In genomic region chr19:23906835-23907234, GRCh38 we compare ENCODE assay signal across 26 cellular contexts. TPM values are rescaled to one million over a fixed set of nuclear protein-coding genes. Genes with fewer than 3 reads are reported as not detected.
DNase-seq lines count a peak whose midpoint lies in the region; ATAC-seq, FAIRE-seq and TF ChIP-seq lines count a peak whose summit lies in the region.
"Had no signal": no experiment of that assay in that cellular context is flagged by ENCODE, and none has a peak within 500 bp of the region (broad histone marks: within the 10 kb centered on the region; RNA-seq: fewer than 3 reads in every experiment).

No MANE protein-coding gene starts in this region.

- POLR2A ChIA-PET in HepG2 (lab: Yijun Ruan, JAX): no interaction called here

- H3K9me3 ChIP-seq in liver (ENCODE audit: control insufficient read depth in 4 of 4, low read length in 3 of 4): peaks cover 0 to 4% (median 4%) of the 10 kb centered on the region in 4 donors
- H3K9me3 ChIP-seq in HepG2 (ENCODE audit: low read length): peaks cover 96% of the 10 kb centered on the region
- H3K9me3 ChIP-seq: BE2C had no signal

- no peaks in the 10 kb centered on the region for H3K27me3 ChIP-seq in liver (ENCODE audit: control insufficient read depth in 4 of 4, insufficient read depth in 4 of 4, low read length in 3 of 4)
- no peaks in the 10 kb centered on the region for H3K27me3 ChIP-seq in HepG2 (ENCODE audit: control insufficient read depth in 1 of 2, insufficient read depth in 2 of 2, low read length in 2 of 2)
- H3K27me3 ChIP-seq: BE2C, BLaER1 had no signal

- CTCF ChIA-PET in HepG2 (lab: Yijun Ruan, JAX; ENCODE audit: low intra/inter-chr PET ratio, low total read pairs): no interaction called here

- no peak overlapping the region for H3K4me2 ChIP-seq in HepG2 (ENCODE audit: low read depth, low read length)
- H3K4me2 ChIP-seq: BLaER1 had no signal

- H3K4me1 Mint-ChIP-seq in activated CD4-positive, alpha-beta T cell treated with anti-CD3 and anti-CD28 coated beads, Interleukin-2, amount 10 ng/mL, durations not matched to agents 24 days and 14 days: no peaks in the 10 kb centered on the region
- H3K4me1 Mint-ChIP-seq: CD14-positive monocyte; CD4-positive, alpha-beta memory T cell; CD4-positive, CD25-positive, alpha-beta regulatory T cell; CD8-positive, alpha-beta memory T cell had no signal

- no peak for DNase-seq in HepG2 (ENCODE audit: low spot score)
- peak; percentile 65 for DNase-seq in left lobe of liver (ENCODE audit: low spot score)
- no peak for DNase-seq in activated CD4-positive, alpha-beta T cell treated with anti-CD3 and anti-CD28 coated beads, Interleukin-2, amount 10 ng/mL, durations not matched to agents 24 days and 14 days
- no peak for DNase-seq in NCI-H1105 (lab: John Stamatoyannopoulos, UW)
- DNase-seq: 8988T; ACHN; BE2C; C1 segment of cervical spinal cord; CD4-positive, alpha-beta memory T cell; CD4-positive, CD25-positive, alpha-beta regulatory T cell; CD8-positive, alpha-beta memory T cell; COR-L47; DMS 273 treated with DMSO at 0.1 percent for 48 hours; DMS153; DMS53; DMS79; DND-41; EL; GDM1 had no signal

- no peak overlapping the region for H3K4me3 Mint-ChIP-seq in activated CD4-positive, alpha-beta T cell treated with anti-CD3 and anti-CD28 coated beads, Interleukin-2, amount 10 ng/mL, durations not matched to agents 24 days and 14 days
- H3K4me3 Mint-ChIP-seq: CD14-positive monocyte; CD4-positive, CD25-positive, alpha-beta regulatory T cell; CD8-positive, alpha-beta memory T cell had no signal

- no peak overlapping the region for H2AFZ ChIP-seq in HepG2 (ENCODE audit: low read length)

- no peaks in the 10 kb centered on the region for H3K27me3 Mint-ChIP-seq in activated CD4-positive, alpha-beta T cell treated with anti-CD3 and anti-CD28 coated beads, Interleukin-2, amount 10 ng/mL, durations not matched to agents 24 days and 14 days
- H3K27me3 Mint-ChIP-seq: CD4-positive, alpha-beta memory T cell; CD4-positive, CD25-positive, alpha-beta regulatory T cell; CD8-positive, alpha-beta memory T cell had no signal

- H3K27ac Mint-ChIP-seq in activated CD4-positive, alpha-beta T cell treated with anti-CD3 and anti-CD28 coated beads, Interleukin-2, amount 10 ng/mL, durations not matched to agents 24 days and 14 days: no peak overlapping the region
- H3K27ac Mint-ChIP-seq: CD14-positive monocyte; CD4-positive, alpha-beta memory T cell; CD4-positive, CD25-positive, alpha-beta regulatory T cell had no signal

- H3K27ac ChIP-seq in liver (ENCODE audit: low read depth in 1 of 2, low read length in 2 of 2) (peak overlapping the region; percentile 71 to 96), HepG2 (ENCODE audit: extremely low read length, insufficient read depth, low read length) (no peak overlapping the region)
- H3K27ac ChIP-seq: BLaER1 had no signal

- no peak for TF ChIP-seq POLR2A in HepG2 (IDR thresholded peaks at IDR 0.05; ENCODE audit: insufficient read depth in 1 of 2, low read depth in 2 of 2, low read length in 2 of 2)

- no peak overlapping the region for H3K4me3 ChIP-seq in liver (ENCODE audit: low read depth in 1 of 3, low read length in 3 of 3)
- no peak overlapping the region for H3K4me3 ChIP-seq in HepG2 (replicated peaks in 1 of 3; ENCODE audit: insufficient read depth in 1 of 3, low read depth in 2 of 3, low read length in 3 of 3)
- H3K4me3 ChIP-seq: BLaER1, GM12878 had no signal

- H3K36me3 Mint-ChIP-seq in activated CD4-positive, alpha-beta T cell treated with anti-CD3 and anti-CD28 coated beads, Interleukin-2, amount 10 ng/mL, durations not matched to agents 24 days and 14 days (ENCODE audit: low read depth): no peaks in the 10 kb centered on the region
- H3K36me3 Mint-ChIP-seq: CD14-positive monocyte had no signal

- TF ChIP-seq EP300 in HepG2 (IDR thresholded peaks at IDR 0.05; ENCODE audit: low read depth in 2 of 2, low read length in 2 of 2): no peak
- TF ChIP-seq EP300 in HepG2 (CRISPR knock-in tag; IDR thresholded peaks at IDR 0.05; ENCODE audit: borderline replicate concordance): no peak

- no peaks in the 10 kb centered on the region for H3K79me2 ChIP-seq in HepG2 (ENCODE audit: insufficient read depth, low read length)

- TF ChIP-seq RAD21 in liver (IDR thresholded peaks at IDR 0.05): peak in 1 of 2 donors; percentile 43
- TF ChIP-seq RAD21 in HepG2 (CRISPR knock-in tag; IDR thresholded peaks at IDR 0.05): no peak

- peaks cover 38% of the 10 kb centered on the region for H3K9me3 Mint-ChIP-seq in activated CD4-positive, alpha-beta T cell treated with anti-CD3 and anti-CD28 coated beads, Interleukin-2, amount 10 ng/mL, durations not matched to agents 24 days and 14 days

- ATAC-seq in HepG2 (no peak), left lobe of liver (peak; percentile 70)
- ATAC-seq: GM12878 had no signal

- no peaks in the 10 kb centered on the region for H4K20me1 ChIP-seq in HepG2 (ENCODE audit: insufficient read depth, low read length)
- H4K20me1 ChIP-seq: BLaER1 had no signal

- WGBS in liver: 38% methylated on average over 2 of the region's 2 CpGs
- WGBS in HepG2 (ENCODE audit: low lambda C conversion rate): 4% methylated on average over 2 of the region's 2 CpGs

- H3K4me1 ChIP-seq in liver (ENCODE audit: control insufficient read depth in 4 of 4, insufficient read depth in 4 of 4, low read length in 3 of 4) (peaks cover 6 to 18% (median 11%) of the 10 kb centered on the region in 4 donors), HepG2 (ENCODE audit: insufficient read depth, low read length) (no peaks in the 10 kb centered on the region)
- H3K4me1 ChIP-seq: BE2C, BLaER1 had no signal

- in situ Hi-C loops in HepG2 (cut with HindIII; ENCODE audit: extremely low pct_ligation_motif_present, low pct_unique_long_range_greater_than_20kb): no loop called here

- no TSS peak for BruUV-seq in HepG2 (replicated peaks; lab: Mats Ljungman, UMichigan)

- H3K36me3 ChIP-seq in liver (ENCODE audit: control insufficient read depth in 4 of 4, insufficient read depth in 3 of 4, low read depth in 1 of 4, low read length in 3 of 4) (no peaks in the 10 kb centered on the region), HepG2 (replicated peaks in 1 of 2; ENCODE audit: control insufficient read depth in 1 of 2, insufficient read depth in 2 of 2, low read length in 2 of 2) (no peaks in the 10 kb centered on the region)
- H3K36me3 ChIP-seq: BE2C, BLaER1 had no signal

- no peak for FAIRE-seq in HepG2 (lab: Jason Lieb, UNC)
- FAIRE-seq: A204.1, GM12878, GM12892, GM18507 had no signal

- H3K9ac ChIP-seq in liver (ENCODE audit: low read depth in 1 of 2, low read length in 2 of 2): no peak overlapping the region
- H3K9ac ChIP-seq in HepG2 (ENCODE audit: insufficient read depth, low read depth, low read length): no peak overlapping the region
- H3K9ac ChIP-seq: BLaER1 had no signal

- TF ChIP-seq CTCF in liver (IDR thresholded peaks at IDR 0.05; ENCODE audit: low read depth, low read length, missing input control) (no peak), HepG2 (CRISPR knock-in tag; IDR thresholded peaks at IDR 0.05) (no peak)

- intact Hi-C loops in HepG2 (cut with micrococcal nuclease; ENCODE audit: unreplicated experiment): no loop called here
- intact Hi-C loops in activated CD4-positive, alpha-beta T cell treated with anti-CD3 and anti-CD28 coated beads, Interleukin-2, amount 10 ng/mL, durations not matched to agents 24 days and 14 days (cut with micrococcal nuclease): no loop called here

TF ChIP-seq in liver, 16 proteins besides CTCF, POLR2A, EP300 and RAD21 (continues in another document):
- TF ChIP-seq FOXA1 (IDR thresholded peaks at IDR 0.05) (no peak), GABPA (IDR thresholded peaks at IDR 0.05 in 1 of 2, conservative IDR thresholded peaks at IDR 0.05 in 1 of 2) (no peak), TAF1 (conservative IDR thresholded peaks at IDR 0.05) (no peak)

TF ChIP-seq in HepG2, 621 proteins besides CTCF, POLR2A, EP300 and RAD21 (continues in another document):
- TF ChIP-seq, protein P1, sequence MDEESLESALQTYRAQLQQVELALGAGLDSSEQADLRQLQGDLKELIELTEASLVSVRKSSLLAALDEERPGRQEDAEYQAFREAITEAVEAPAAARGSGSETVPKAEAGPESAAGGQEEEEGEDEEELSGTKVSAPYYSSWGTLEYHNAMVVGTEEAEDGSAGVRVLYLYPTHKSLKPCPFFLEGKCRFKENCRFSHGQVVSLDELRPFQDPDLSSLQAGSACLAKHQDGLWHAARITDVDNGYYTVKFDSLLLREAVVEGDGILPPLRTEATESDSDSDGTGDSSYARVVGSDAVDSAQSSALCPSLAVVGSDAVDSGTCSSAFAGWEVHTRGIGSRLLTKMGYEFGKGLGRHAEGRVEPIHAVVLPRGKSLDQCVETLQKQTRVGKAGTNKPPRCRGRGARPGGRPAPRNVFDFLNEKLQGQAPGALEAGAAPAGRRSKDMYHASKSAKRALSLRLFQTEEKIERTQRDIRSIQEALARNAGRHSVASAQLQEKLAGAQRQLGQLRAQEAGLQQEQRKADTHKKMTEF (CRISPR knock-in tag; IDR thresholded peaks at IDR 0.05): no peak
- TF ChIP-seq PHF21A (CRISPR knock-in tag; IDR thresholded peaks at IDR 0.05) (no peak), KLF6 (CRISPR knock-in tag; IDR thresholded peaks at IDR 0.05) (no peak)

RNA-seq across cellular contexts. Expression of gene ZNF726, which starts 7.9 kb away (rescaled TPM):
- total RNA-seq in liver (1 to 10 TPM; 1.5 to 8.0 TPM), HepG2 (2016; rRNA removed; fragmentation: Illumina TruSeq; extraction: Trizol) (not detected in 2 replicates), left lobe of liver (0.63 TPM)
- polyA plus RNA-seq in liver (under 1 TPM; 0.57 to 0.68 TPM), HepG2 (2011; rRNA removed) (not detected in 2 replicates)
- not detected in 2 replicates for total RNA-seq in HepG2 (2016; cell fraction: cytosol; rRNA removed; fragmentation: Illumina TruSeq; extraction: Trizol; ENCODE audit: low read depth)
- not detected in 2 replicates for total RNA-seq in HepG2 (2016; cell fraction: insoluble cytoplasmic fraction; rRNA removed; fragmentation: Illumina TruSeq; extraction: Trizol)
- not detected in 2 replicates for total RNA-seq in HepG2 (2016; cell fraction: membrane; rRNA removed; fragmentation: Illumina TruSeq; extraction: Trizol)
- not detected in 2 replicates for total RNA-seq in HepG2 (2016; cell fraction: nucleus; rRNA removed; fragmentation: Illumina TruSeq; extraction: Trizol)
- not detected in 2 replicates for polyA plus RNA-seq in HepG2 (2011; cell fraction: cytosol; rRNA removed)
- not detected in 2 replicates for polyA plus RNA-seq in HepG2 (2011; cell fraction: nucleus; rRNA removed)
- polyA plus RNA-seq in HepG2 (2012): not detected in 2 replicates
- polyA plus RNA-seq in HepG2 (2016; cell fraction: cytosol; fragmentation: Illumina TruSeq; extraction: Trizol; ENCODE audit: low read depth): not detected in 2 replicates
- polyA plus RNA-seq in HepG2 (2016; cell fraction: insoluble cytoplasmic fraction; fragmentation: Illumina TruSeq; extraction: Trizol; ENCODE audit: low read depth): not detected in 2 replicates
- not detected in 2 replicates for polyA plus RNA-seq in HepG2 (2016; cell fraction: membrane; fragmentation: Illumina TruSeq; extraction: Trizol; ENCODE audit: low read depth)
- not detected in 2 replicates for polyA plus RNA-seq in HepG2 (2016; cell fraction: nucleus; fragmentation: Illumina TruSeq; extraction: Trizol; ENCODE audit: insufficient read depth, low read depth)
- polyA minus RNA-seq in HepG2 (2011; rRNA and poly(A)+ RNA removed; ENCODE audit: low replicate concordance): not detected in 2 replicates
- not detected in 2 replicates for polyA minus RNA-seq in HepG2 (2011; cell fraction: cytosol; rRNA and poly(A)+ RNA removed)
- not detected in 2 replicates for polyA minus RNA-seq in HepG2 (2011; cell fraction: nucleus; rRNA and poly(A)+ RNA removed)
- total RNA-seq in activated CD4-positive, alpha-beta T cell treated with anti-CD3 and anti-CD28 coated beads, Interleukin-2, amount 10 ng/mL, durations not matched to agents 24 days and 14 days: 12.8 and 16.3 TPM in 2 replicates
